Comparison of ENCODE assay signal across 1 cellular context in the genomic region with DNA sequence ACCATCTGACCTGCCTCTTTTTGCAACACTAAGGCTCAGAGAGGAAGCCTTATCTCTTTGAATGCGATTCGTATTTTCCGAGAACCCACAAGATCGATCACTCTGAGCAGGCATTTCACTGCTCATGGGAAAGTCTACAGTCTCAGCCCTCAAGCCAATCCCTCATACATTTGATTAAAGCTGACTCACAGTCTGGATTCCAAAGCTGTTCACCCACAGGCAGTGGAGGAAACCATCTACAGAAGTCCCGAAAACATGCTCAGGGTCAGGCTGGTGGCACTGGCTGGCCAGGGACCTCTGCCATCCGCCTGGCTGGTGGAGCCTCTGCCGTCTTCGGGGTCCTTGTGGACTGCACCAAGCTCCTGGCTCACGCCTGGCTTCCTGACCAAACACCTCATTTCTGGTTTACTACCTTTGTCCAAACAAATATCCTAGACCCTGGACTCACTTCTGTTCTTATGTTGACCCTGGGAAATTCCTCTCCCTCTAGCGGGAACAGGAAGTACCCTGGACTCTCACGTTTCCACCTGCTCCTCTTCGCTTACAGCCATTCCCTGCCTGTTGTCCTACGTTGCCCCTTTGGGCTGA.
TF ChIP-seq lines count a peak whose summit lies in the region.

No MANE protein-coding gene starts in this region.

TF ChIP-seq in HepG2, 621 proteins besides CTCF, POLR2A, EP300 and RAD21 (continued from another document and continues in another):
- TF ChIP-seq, protein P1, sequence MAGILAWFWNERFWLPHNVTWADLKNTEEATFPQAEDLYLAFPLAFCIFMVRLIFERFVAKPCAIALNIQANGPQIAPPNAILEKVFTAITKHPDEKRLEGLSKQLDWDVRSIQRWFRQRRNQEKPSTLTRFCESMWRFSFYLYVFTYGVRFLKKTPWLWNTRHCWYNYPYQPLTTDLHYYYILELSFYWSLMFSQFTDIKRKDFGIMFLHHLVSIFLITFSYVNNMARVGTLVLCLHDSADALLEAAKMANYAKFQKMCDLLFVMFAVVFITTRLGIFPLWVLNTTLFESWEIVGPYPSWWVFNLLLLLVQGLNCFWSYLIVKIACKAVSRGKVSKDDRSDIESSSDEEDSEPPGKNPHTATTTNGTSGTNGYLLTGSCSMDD (CRISPR knock-in tag; IDR thresholded peaks at IDR 0.05): no peak
- TF ChIP-seq, protein P2, sequence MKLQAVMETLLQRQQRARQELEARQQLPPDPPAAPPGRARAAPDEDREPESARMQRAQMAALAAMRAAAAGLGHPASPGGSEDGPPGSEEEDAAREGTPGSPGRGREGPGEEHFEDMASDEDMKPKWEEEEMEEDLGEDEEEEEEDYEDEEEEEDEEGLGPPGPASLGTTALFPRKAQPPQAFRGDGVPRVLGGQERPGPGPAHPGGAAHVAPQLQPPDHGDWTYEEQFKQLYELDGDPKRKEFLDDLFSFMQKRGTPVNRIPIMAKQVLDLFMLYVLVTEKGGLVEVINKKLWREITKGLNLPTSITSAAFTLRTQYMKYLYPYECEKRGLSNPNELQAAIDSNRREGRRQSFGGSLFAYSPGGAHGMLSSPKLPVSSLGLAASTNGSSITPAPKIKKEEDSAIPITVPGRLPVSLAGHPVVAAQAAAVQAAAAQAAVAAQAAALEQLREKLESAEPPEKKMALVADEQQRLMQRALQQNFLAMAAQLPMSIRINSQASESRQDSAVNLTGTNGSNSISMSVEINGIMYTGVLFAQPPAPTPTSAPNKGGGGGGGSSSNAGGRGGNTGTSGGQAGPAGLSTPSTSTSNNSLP (IDR thresholded peaks at IDR 0.05; ENCODE audit: low read depth, low read length): 0 out of 2 replicates have a peak, but pooled peaks have one; percentile 5
- TF ChIP-seq MIXL1 (CRISPR knock-in tag; IDR thresholded peaks at IDR 0.05): peak; percentile 54; the same call in 1 of the 2 replicates
- TF ChIP-seq, protein P3, sequence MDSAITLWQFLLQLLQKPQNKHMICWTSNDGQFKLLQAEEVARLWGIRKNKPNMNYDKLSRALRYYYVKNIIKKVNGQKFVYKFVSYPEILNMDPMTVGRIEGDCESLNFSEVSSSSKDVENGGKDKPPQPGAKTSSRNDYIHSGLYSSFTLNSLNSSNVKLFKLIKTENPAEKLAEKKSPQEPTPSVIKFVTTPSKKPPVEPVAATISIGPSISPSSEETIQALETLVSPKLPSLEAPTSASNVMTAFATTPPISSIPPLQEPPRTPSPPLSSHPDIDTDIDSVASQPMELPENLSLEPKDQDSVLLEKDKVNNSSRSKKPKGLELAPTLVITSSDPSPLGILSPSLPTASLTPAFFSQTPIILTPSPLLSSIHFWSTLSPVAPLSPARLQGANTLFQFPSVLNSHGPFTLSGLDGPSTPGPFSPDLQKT (CRISPR knock-in tag; IDR thresholded peaks at IDR 0.05; ENCODE audit: borderline replicate concordance): no peak
- no peak for TF ChIP-seq RFX1 (IDR thresholded peaks at IDR 0.05)
- TF ChIP-seq HNRNPLL (IDR thresholded peaks at IDR 0.05; ENCODE audit: low read depth, low read length, poor library complexity, severe bottlenecking): no peak
- TF ChIP-seq, protein P4, sequence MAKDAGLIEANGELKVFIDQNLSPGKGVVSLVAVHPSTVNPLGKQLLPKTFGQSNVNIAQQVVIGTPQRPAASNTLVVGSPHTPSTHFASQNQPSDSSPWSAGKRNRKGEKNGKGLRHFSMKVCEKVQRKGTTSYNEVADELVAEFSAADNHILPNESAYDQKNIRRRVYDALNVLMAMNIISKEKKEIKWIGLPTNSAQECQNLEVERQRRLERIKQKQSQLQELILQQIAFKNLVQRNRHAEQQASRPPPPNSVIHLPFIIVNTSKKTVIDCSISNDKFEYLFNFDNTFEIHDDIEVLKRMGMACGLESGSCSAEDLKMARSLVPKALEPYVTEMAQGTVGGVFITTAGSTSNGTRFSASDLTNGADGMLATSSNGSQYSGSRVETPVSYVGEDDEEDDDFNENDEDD (CRISPR knock-in tag; IDR thresholded peaks at IDR 0.05; ENCODE audit: borderline replicate concordance): no peak
- TF ChIP-seq ZNF879 (CRISPR knock-in tag; IDR thresholded peaks at IDR 0.05): no peak
- TF ChIP-seq SAP130 (CRISPR knock-in tag; IDR thresholded peaks at IDR 0.05; ENCODE audit: low read depth): peak; percentile 55; the same call in 1 of the 2 replicates
- no peak for TF ChIP-seq BCL6 (CRISPR knock-in tag; IDR thresholded peaks at IDR 0.05)
- no peak for TF ChIP-seq ZNF557 (CRISPR knock-in tag; IDR thresholded peaks at IDR 0.05)
- no peak for TF ChIP-seq ZNF547 (CRISPR knock-in tag; IDR thresholded peaks at IDR 0.05)
- TF ChIP-seq HNRNPL (IDR thresholded peaks at IDR 0.05; ENCODE audit: low read depth, low read length): no peak
- no peak for TF ChIP-seq RCOR2 (CRISPR knock-in tag; IDR thresholded peaks at IDR 0.05)
- TF ChIP-seq, protein P5, sequence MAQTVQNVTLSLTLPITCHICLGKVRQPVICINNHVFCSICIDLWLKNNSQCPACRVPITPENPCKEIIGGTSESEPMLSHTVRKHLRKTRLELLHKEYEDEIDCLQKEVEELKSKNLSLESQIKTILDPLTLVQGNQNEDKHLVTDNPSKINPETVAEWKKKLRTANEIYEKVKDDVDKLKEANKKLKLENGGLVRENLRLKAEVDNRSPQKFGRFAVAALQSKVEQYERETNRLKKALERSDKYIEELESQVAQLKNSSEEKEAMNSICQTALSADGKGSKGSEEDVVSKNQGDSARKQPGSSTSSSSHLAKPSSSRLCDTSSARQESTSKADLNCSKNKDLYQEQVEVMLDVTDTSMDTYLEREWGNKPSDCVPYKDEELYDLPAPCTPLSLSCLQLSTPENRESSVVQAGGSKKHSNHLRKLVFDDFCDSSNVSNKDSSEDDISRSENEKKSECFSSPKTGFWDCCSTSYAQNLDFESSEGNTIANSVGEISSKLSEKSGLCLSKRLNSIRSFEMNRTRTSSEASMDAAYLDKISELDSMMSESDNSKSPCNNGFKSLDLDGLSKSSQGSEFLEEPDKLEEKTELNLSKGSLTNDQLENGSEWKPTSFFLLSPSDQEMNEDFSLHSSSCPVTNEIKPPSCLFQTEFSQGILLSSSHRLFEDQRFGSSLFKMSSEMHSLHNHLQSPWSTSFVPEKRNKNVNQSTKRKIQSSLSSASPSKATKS (CRISPR knock-in tag; IDR thresholded peaks at IDR 0.05): no peak
- TF ChIP-seq ZNF615 (CRISPR knock-in tag; IDR thresholded peaks at IDR 0.05; ENCODE audit: borderline replicate concordance): no peak
- no peak for TF ChIP-seq ZMYM2 (CRISPR knock-in tag; IDR thresholded peaks at IDR 0.05)
- TF ChIP-seq ZNF317 (CRISPR knock-in tag; IDR thresholded peaks at IDR 0.05): no peak
- TF ChIP-seq MED13 (CRISPR knock-in tag; IDR thresholded peaks at IDR 0.05): no peak
- no peak for TF ChIP-seq PHF8 (CRISPR knock-in tag; IDR thresholded peaks at IDR 0.05)
- no peak for TF ChIP-seq ZNF205 (CRISPR knock-in tag; IDR thresholded peaks at IDR 0.05)
- TF ChIP-seq ZNF20 (CRISPR knock-in tag; IDR thresholded peaks at IDR 0.05): no peak
- no peak for TF ChIP-seq ATAD3A (CRISPR knock-in tag; IDR thresholded peaks at IDR 0.05)
- TF ChIP-seq YEATS2 (CRISPR knock-in tag; IDR thresholded peaks at IDR 0.05; ENCODE audit: borderline replicate concordance): 0 out of 2 replicates have a peak, but pooled peaks have one; percentile 12
- TF ChIP-seq FOXA3 (CRISPR knock-in tag; IDR thresholded peaks at IDR 0.05): peak; percentile 62
- TF ChIP-seq ZNF383 (CRISPR knock-in tag; IDR thresholded peaks at IDR 0.05; ENCODE audit: borderline replicate concordance): no peak
- peak; percentile 60 for TF ChIP-seq IKZF4 (CRISPR knock-in tag; IDR thresholded peaks at IDR 0.05; ENCODE audit: borderline replicate concordance, low read depth, not compliant biosample characterization)
- TF ChIP-seq, protein P6, sequence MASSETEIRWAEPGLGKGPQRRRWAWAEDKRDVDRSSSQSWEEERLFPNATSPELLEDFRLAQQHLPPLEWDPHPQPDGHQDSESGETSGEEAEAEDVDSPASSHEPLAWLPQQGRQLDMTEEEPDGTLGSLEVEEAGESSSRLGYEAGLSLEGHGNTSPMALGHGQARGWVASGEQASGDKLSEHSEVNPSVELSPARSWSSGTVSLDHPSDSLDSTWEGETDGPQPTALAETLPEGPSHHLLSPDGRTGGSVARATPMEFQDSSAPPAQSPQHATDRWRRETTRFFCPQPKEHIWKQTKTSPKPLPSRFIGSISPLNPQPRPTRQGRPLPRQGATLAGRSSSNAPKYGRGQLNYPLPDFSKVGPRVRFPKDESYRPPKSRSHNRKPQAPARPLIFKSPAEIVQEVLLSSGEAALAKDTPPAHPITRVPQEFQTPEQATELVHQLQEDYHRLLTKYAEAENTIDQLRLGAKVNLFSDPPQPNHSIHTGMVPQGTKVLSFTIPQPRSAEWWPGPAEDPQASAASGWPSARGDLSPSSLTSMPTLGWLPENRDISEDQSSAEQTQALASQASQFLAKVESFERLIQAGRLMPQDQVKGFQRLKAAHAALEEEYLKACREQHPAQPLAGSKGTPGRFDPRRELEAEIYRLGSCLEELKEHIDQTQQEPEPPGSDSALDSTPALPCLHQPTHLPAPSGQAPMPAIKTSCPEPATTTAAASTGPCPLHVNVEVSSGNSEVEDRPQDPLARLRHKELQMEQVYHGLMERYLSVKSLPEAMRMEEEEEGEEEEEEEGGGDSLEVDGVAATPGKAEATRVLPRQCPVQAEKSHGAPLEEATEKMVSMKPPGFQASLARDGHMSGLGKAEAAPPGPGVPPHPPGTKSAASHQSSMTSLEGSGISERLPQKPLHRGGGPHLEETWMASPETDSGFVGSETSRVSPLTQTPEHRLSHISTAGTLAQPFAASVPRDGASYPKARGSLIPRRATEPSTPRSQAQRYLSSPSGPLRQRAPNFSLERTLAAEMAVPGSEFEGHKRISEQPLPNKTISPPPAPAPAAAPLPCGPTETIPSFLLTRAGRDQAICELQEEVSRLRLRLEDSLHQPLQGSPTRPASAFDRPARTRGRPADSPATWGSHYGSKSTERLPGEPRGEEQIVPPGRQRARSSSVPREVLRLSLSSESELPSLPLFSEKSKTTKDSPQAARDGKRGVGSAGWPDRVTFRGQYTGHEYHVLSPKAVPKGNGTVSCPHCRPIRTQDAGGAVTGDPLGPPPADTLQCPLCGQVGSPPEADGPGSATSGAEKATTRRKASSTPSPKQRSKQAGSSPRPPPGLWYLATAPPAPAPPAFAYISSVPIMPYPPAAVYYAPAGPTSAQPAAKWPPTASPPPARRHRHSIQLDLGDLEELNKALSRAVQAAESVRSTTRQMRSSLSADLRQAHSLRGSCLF (CRISPR knock-in tag; IDR thresholded peaks at IDR 0.05; ENCODE audit: borderline replicate concordance): no peak
- TF ChIP-seq, protein P7, sequence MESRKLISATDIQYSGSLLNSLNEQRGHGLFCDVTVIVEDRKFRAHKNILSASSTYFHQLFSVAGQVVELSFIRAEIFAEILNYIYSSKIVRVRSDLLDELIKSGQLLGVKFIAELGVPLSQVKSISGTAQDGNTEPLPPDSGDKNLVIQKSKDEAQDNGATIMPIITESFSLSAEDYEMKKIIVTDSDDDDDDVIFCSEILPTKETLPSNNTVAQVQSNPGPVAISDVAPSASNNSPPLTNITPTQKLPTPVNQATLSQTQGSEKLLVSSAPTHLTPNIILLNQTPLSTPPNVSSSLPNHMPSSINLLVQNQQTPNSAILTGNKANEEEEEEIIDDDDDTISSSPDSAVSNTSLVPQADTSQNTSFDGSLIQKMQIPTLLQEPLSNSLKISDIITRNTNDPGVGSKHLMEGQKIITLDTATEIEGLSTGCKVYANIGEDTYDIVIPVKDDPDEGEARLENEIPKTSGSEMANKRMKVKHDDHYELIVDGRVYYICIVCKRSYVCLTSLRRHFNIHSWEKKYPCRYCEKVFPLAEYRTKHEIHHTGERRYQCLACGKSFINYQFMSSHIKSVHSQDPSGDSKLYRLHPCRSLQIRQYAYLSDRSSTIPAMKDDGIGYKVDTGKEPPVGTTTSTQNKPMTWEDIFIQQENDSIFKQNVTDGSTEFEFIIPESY (CRISPR knock-in tag; IDR thresholded peaks at IDR 0.05): no peak
- no peak for TF ChIP-seq MXI1 (IDR thresholded peaks at IDR 0.05; ENCODE audit: borderline replicate concordance, low read depth, low read length)
- no peak for TF ChIP-seq ZFYVE20 (CRISPR knock-in tag; IDR thresholded peaks at IDR 0.05; ENCODE audit: borderline replicate concordance, low read depth)
- no peak for TF ChIP-seq ZC3H4 (CRISPR knock-in tag; IDR thresholded peaks at IDR 0.05; ENCODE audit: borderline replicate concordance)
- peak; percentile 59; the same call in 1 of the 2 replicates for TF ChIP-seq SPEN (CRISPR knock-in tag; IDR thresholded peaks at IDR 0.05; ENCODE audit: low read depth)
- no peak for TF ChIP-seq U2AF2 (IDR thresholded peaks at IDR 0.05; ENCODE audit: low read depth, low read length)
- TF ChIP-seq, protein P8, sequence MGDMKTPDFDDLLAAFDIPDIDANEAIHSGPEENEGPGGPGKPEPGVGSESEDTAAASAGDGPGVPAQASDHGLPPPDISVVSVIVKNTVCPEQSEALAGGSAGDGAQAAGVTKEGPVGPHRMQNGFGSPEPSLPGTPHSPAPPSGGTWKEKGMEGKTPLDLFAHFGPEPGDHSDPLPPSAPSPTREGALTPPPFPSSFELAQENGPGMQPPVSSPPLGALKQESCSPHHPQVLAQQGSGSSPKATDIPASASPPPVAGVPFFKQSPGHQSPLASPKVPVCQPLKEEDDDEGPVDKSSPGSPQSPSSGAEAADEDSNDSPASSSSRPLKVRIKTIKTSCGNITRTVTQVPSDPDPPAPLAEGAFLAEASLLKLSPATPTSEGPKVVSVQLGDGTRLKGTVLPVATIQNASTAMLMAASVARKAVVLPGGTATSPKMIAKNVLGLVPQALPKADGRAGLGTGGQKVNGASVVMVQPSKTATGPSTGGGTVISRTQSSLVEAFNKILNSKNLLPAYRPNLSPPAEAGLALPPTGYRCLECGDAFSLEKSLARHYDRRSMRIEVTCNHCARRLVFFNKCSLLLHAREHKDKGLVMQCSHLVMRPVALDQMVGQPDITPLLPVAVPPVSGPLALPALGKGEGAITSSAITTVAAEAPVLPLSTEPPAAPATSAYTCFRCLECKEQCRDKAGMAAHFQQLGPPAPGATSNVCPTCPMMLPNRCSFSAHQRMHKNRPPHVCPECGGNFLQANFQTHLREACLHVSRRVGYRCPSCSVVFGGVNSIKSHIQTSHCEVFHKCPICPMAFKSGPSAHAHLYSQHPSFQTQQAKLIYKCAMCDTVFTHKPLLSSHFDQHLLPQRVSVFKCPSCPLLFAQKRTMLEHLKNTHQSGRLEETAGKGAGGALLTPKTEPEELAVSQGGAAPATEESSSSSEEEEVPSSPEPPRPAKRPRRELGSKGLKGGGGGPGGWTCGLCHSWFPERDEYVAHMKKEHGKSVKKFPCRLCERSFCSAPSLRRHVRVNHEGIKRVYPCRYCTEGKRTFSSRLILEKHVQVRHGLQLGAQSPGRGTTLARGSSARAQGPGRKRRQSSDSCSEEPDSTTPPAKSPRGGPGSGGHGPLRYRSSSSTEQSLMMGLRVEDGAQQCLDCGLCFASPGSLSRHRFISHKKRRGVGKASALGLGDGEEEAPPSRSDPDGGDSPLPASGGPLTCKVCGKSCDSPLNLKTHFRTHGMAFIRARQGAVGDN (CRISPR knock-in tag; IDR thresholded peaks at IDR 0.05): peak; percentile 87
- TF ChIP-seq, protein P9, sequence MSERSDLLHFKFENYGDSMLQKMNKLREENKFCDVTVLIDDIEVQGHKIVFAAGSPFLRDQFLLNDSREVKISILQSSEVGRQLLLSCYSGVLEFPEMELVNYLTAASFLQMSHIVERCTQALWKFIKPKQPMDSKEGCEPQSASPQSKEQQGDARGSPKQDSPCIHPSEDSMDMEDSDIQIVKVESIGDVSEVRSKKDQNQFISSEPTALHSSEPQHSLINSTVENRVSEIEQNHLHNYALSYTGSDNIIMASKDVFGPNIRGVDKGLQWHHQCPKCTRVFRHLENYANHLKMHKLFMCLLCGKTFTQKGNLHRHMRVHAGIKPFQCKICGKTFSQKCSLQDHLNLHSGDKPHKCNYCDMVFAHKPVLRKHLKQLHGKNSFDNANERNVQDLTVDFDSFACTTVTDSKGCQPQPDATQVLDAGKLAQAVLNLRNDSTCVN (CRISPR knock-in tag; IDR thresholded peaks at IDR 0.05; ENCODE audit: borderline replicate concordance): no peak
- peak; percentile 36; the same call in 1 of the 2 replicates for TF ChIP-seq FOXO1 (CRISPR knock-in tag; IDR thresholded peaks at IDR 0.05)
- TF ChIP-seq ZKSCAN1 (IDR thresholded peaks at IDR 0.05; ENCODE audit: low read length): no peak
- no peak for TF ChIP-seq KMT2B (CRISPR knock-in tag; IDR thresholded peaks at IDR 0.05)
- TF ChIP-seq MYC (CRISPR knock-in tag; IDR thresholded peaks at IDR 0.05; ENCODE audit: borderline replicate concordance): peak; percentile 27; the same call in 1 of the 2 replicates
